Comparison of ENCODE assay signal across 1 cellular context in genomic region chr7:84916161-84916560, GRCh38.
TF ChIP-seq lines count a peak whose summit lies in the region.

No MANE protein-coding gene starts in this region.

TF ChIP-seq in HepG2, 621 proteins besides CTCF, POLR2A, EP300 and RAD21 (continued from another document and continues in another):
- TF ChIP-seq ZSCAN5A (CRISPR knock-in tag; IDR thresholded peaks at IDR 0.05; ENCODE audit: borderline replicate concordance) (no peak; the same call in 1 of the 2 replicates), HDAC6 (IDR thresholded peaks at IDR 0.05; ENCODE audit: low read depth, low read length) (no peak), CREM (IDR thresholded peaks at IDR 0.05) (peak; percentile 39; the same call in 1 of the 2 replicates), CREM (CRISPR knock-in tag; IDR thresholded peaks at IDR 0.05) (no peak), LCORL (IDR thresholded peaks at IDR 0.05) (no peak), LCORL (CRISPR knock-in tag; IDR thresholded peaks at IDR 0.05) (0 out of 2 replicates have a peak, but pooled peaks have one; percentile 29), HNF1A (IDR thresholded peaks at IDR 0.05; ENCODE audit: low read depth) (no peak), HNF1A (CRISPR knock-in tag; IDR thresholded peaks at IDR 0.05; ENCODE audit: borderline replicate concordance) (peak; percentile 33; the same call in 1 of the 2 replicates), SP140L (CRISPR knock-in tag; IDR thresholded peaks at IDR 0.05; ENCODE audit: borderline replicate concordance) (no peak), HNRNPH1 (optimal IDR thresholded peaks at IDR 0.05; ENCODE audit: low read depth, low read length) (no peak), ZEB1 (IDR thresholded peaks at IDR 0.05; ENCODE audit: insufficient replicate concordance, low read depth) (peak; percentile 32), NR2C2 (CRISPR knock-in tag; IDR thresholded peaks at IDR 0.05; ENCODE audit: borderline replicate concordance) (peak; percentile 70; the same call in 1 of the 2 replicates), ZNF775 (CRISPR knock-in tag; IDR thresholded peaks at IDR 0.05; ENCODE audit: borderline replicate concordance) (no peak), GTF3A (CRISPR knock-in tag; conservative IDR thresholded peaks at IDR 0.05) (no peak), HNRNPL (IDR thresholded peaks at IDR 0.05; ENCODE audit: low read depth, low read length) (no peak), ZFP62 (CRISPR knock-in tag; IDR thresholded peaks at IDR 0.05) (no peak), HOXA5 (CRISPR knock-in tag; IDR thresholded peaks at IDR 0.05) (0 out of 2 replicates have a peak, but pooled peaks have one; percentile 50), SALL1 (CRISPR knock-in tag; IDR thresholded peaks at IDR 0.05) (peak; percentile 40; the same call in 1 of the 2 replicates), HMG20A (CRISPR knock-in tag; IDR thresholded peaks at IDR 0.05; ENCODE audit: borderline replicate concordance) (peak; percentile 83), HDAC2 (CRISPR knock-in tag; IDR thresholded peaks at IDR 0.05) (peak; percentile 53; the same call in 1 of the 2 replicates), HNRNPUL1 (IDR thresholded peaks at IDR 0.05; ENCODE audit: low read depth, low read length) (no peak), ETV6 (CRISPR knock-in tag; conservative IDR thresholded peaks at IDR 0.05) (no peak), NR2F6 (IDR thresholded peaks at IDR 0.05) (peak; percentile 85), NR2F6 (CRISPR knock-in tag; IDR thresholded peaks at IDR 0.05) (peak; percentile 85), TCF7L2 (IDR thresholded peaks at IDR 0.05; ENCODE audit: low read depth, low read length) (no peak), NR2F1 (CRISPR knock-in tag; IDR thresholded peaks at IDR 0.05) (peak; percentile 75 to 88; a peak in 3 of 4 replicates), KAT8 (CRISPR knock-in tag; IDR thresholded peaks at IDR 0.05) (peak; percentile 53), ZNF790 (CRISPR knock-in tag; IDR thresholded peaks at IDR 0.05; ENCODE audit: borderline replicate concordance) (no peak), FOXA1 (IDR thresholded peaks at IDR 0.05) (peak; percentile 73), FOXA1 (CRISPR knock-in tag; IDR thresholded peaks at IDR 0.05) (peak; percentile 93), CEBPG (CRISPR knock-in tag; IDR thresholded peaks at IDR 0.05) (peak; percentile 79), SOX5 (CRISPR knock-in tag; IDR thresholded peaks at IDR 0.05; ENCODE audit: borderline replicate concordance) (peak; percentile 99), ELF3 (CRISPR knock-in tag; IDR thresholded peaks at IDR 0.05) (peak; percentile 71), KDM6A (CRISPR knock-in tag; IDR thresholded peaks at IDR 0.05; ENCODE audit: low read depth) (no peak), FOXJ3 (CRISPR knock-in tag; IDR thresholded peaks at IDR 0.05; ENCODE audit: borderline replicate concordance) (peak; percentile 83; the same call in 1 of the 2 replicates), ZNF614 (CRISPR knock-in tag; IDR thresholded peaks at IDR 0.05; ENCODE audit: borderline replicate concordance) (peak; percentile 30; the same call in 1 of the 2 replicates), NCOA2 (CRISPR knock-in tag; IDR thresholded peaks at IDR 0.05) (peak; percentile 76), ZSCAN29 (CRISPR knock-in tag; conservative IDR thresholded peaks at IDR 0.05) (no peak), FOXO1 (CRISPR knock-in tag; IDR thresholded peaks at IDR 0.05) (peak; percentile 55; the same call in 1 of the 2 replicates), ZNF776 (CRISPR knock-in tag; IDR thresholded peaks at IDR 0.05) (no peak), RARA (CRISPR knock-in tag; IDR thresholded peaks at IDR 0.05) (peak; percentile 77), ZNF256 (CRISPR knock-in tag; conservative IDR thresholded peaks at IDR 0.05) (no peak), ZBTB21 (CRISPR knock-in tag; IDR thresholded peaks at IDR 0.05) (no peak), SMYD3 (CRISPR knock-in tag; IDR thresholded peaks at IDR 0.05) (no peak), TEAD3 (CRISPR knock-in tag; optimal IDR thresholded peaks at IDR 0.05; ENCODE audit: borderline replicate concordance) (peak; percentile 41)
- TF ChIP-seq, protein P1, sequence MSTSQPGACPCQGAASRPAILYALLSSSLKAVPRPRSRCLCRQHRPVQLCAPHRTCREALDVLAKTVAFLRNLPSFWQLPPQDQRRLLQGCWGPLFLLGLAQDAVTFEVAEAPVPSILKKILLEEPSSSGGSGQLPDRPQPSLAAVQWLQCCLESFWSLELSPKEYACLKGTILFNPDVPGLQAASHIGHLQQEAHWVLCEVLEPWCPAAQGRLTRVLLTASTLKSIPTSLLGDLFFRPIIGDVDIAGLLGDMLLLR (CRISPR knock-in tag; IDR thresholded peaks at IDR 0.05), result no peak
- TF ChIP-seq, protein P2, sequence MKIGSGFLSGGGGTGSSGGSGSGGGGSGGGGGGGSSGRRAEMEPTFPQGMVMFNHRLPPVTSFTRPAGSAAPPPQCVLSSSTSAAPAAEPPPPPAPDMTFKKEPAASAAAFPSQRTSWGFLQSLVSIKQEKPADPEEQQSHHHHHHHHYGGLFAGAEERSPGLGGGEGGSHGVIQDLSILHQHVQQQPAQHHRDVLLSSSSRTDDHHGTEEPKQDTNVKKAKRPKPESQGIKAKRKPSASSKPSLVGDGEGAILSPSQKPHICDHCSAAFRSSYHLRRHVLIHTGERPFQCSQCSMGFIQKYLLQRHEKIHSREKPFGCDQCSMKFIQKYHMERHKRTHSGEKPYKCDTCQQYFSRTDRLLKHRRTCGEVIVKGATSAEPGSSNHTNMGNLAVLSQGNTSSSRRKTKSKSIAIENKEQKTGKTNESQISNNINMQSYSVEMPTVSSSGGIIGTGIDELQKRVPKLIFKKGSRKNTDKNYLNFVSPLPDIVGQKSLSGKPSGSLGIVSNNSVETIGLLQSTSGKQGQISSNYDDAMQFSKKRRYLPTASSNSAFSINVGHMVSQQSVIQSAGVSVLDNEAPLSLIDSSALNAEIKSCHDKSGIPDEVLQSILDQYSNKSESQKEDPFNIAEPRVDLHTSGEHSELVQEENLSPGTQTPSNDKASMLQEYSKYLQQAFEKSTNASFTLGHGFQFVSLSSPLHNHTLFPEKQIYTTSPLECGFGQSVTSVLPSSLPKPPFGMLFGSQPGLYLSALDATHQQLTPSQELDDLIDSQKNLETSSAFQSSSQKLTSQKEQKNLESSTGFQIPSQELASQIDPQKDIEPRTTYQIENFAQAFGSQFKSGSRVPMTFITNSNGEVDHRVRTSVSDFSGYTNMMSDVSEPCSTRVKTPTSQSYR (CRISPR knock-in tag; IDR thresholded peaks at IDR 0.05; ENCODE audit: borderline replicate concordance), result no peak
- TF ChIP-seq, protein P3, sequence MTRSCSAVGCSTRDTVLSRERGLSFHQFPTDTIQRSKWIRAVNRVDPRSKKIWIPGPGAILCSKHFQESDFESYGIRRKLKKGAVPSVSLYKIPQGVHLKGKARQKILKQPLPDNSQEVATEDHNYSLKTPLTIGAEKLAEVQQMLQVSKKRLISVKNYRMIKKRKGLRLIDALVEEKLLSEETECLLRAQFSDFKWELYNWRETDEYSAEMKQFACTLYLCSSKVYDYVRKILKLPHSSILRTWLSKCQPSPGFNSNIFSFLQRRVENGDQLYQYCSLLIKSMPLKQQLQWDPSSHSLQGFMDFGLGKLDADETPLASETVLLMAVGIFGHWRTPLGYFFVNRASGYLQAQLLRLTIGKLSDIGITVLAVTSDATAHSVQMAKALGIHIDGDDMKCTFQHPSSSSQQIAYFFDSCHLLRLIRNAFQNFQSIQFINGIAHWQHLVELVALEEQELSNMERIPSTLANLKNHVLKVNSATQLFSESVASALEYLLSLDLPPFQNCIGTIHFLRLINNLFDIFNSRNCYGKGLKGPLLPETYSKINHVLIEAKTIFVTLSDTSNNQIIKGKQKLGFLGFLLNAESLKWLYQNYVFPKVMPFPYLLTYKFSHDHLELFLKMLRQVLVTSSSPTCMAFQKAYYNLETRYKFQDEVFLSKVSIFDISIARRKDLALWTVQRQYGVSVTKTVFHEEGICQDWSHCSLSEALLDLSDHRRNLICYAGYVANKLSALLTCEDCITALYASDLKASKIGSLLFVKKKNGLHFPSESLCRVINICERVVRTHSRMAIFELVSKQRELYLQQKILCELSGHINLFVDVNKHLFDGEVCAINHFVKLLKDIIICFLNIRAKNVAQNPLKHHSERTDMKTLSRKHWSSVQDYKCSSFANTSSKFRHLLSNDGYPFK (CRISPR knock-in tag; IDR thresholded peaks at IDR 0.05; ENCODE audit: borderline replicate concordance), result no peak
- TF ChIP-seq, protein P4, sequence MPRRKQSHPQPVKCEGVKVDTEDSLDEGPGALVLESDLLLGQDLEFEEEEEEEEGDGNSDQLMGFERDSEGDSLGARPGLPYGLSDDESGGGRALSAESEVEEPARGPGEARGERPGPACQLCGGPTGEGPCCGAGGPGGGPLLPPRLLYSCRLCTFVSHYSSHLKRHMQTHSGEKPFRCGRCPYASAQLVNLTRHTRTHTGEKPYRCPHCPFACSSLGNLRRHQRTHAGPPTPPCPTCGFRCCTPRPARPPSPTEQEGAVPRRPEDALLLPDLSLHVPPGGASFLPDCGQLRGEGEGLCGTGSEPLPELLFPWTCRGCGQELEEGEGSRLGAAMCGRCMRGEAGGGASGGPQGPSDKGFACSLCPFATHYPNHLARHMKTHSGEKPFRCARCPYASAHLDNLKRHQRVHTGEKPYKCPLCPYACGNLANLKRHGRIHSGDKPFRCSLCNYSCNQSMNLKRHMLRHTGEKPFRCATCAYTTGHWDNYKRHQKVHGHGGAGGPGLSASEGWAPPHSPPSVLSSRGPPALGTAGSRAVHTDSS (CRISPR knock-in tag; conservative IDR thresholded peaks at IDR 0.05), result no peak
- TF ChIP-seq, protein P5, sequence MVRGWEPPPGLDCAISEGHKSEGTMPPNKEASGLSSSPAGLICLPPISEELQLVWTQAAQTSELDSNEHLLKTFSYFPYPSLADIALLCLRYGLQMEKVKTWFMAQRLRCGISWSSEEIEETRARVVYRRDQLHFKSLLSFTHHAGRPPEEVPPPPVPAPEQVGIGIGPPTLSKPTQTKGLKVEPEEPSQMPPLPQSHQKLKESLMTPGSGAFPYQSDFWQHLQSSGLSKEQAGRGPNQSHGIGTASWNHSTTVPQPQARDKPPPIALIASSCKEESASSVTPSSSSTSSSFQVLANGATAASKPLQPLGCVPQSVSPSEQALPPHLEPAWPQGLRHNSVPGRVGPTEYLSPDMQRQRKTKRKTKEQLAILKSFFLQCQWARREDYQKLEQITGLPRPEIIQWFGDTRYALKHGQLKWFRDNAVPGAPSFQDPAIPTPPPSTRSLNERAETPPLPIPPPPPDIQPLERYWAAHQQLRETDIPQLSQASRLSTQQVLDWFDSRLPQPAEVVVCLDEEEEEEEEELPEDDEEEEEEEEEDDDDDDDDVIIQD (CRISPR knock-in tag; IDR thresholded peaks at IDR 0.05; ENCODE audit: low read depth), result peak; percentile 65; the same call in 1 of the 2 replicates
- TF ChIP-seq, protein P6, sequence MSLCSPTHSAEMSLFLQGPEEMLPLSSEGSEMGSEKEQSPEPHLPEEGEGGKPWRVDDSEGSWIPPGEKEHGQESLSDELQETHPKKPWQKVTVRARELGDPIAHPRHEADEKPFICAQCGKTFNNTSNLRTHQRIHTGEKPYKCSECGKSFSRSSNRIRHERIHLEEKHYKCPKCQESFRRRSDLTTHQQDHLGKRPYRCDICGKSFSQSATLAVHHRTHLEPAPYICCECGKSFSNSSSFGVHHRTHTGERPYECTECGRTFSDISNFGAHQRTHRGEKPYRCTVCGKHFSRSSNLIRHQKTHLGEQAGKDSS (CRISPR knock-in tag; IDR thresholded peaks at IDR 0.05; ENCODE audit: borderline replicate concordance, low read depth), result no peak
- TF ChIP-seq, protein P7, sequence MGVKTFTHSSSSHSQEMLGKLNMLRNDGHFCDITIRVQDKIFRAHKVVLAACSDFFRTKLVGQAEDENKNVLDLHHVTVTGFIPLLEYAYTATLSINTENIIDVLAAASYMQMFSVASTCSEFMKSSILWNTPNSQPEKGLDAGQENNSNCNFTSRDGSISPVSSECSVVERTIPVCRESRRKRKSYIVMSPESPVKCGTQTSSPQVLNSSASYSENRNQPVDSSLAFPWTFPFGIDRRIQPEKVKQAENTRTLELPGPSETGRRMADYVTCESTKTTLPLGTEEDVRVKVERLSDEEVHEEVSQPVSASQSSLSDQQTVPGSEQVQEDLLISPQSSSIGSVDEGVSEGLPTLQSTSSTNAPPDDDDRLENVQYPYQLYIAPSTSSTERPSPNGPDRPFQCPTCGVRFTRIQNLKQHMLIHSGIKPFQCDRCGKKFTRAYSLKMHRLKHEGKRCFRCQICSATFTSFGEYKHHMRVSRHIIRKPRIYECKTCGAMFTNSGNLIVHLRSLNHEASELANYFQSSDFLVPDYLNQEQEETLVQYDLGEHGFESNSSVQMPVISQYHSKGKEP (CRISPR knock-in tag; IDR thresholded peaks at IDR 0.05), result no peak
